In genomic region chr9:136720887-136721338, GRCh38 we compare ENCODE assay signal across 1 cellular context.
TF ChIP-seq lines count a peak whose summit lies in the region.

No MANE protein-coding gene starts in this region.

TF ChIP-seq in IMR-90, 13 proteins besides CTCF, POLR2A, EP300 and RAD21:
- no peak for TF ChIP-seq BHLHE40 (IDR thresholded peaks at IDR 0.05; ENCODE audit: low read depth, low read length)
- TF ChIP-seq CEBPB (IDR thresholded peaks at IDR 0.05; ENCODE audit: low read depth, low read length), result no peak
- TF ChIP-seq FOS (IDR thresholded peaks at IDR 0.05; ENCODE audit: low read depth, low read length), result no peak
- no peak for TF ChIP-seq MAZ (IDR thresholded peaks at IDR 0.05; ENCODE audit: borderline replicate concordance, low read depth, low read length)
- TF ChIP-seq SMC3 (IDR thresholded peaks at IDR 0.05; ENCODE audit: low read depth, low read length), result no peak
- TF ChIP-seq NFE2L2 (IDR thresholded peaks at IDR 0.05; ENCODE audit: low read depth, low read length), result no peak
- TF ChIP-seq ELK1 (IDR thresholded peaks at IDR 0.05; ENCODE audit: borderline replicate concordance, low read depth, low read length), result no peak
- TF ChIP-seq RFX5 (IDR thresholded peaks at IDR 0.05; ENCODE audit: low read depth, low read length), result no peak
- no peak for TF ChIP-seq CHD1 (IDR thresholded peaks at IDR 0.05; ENCODE audit: low read depth, low read length)
- no peak for TF ChIP-seq RCOR1 (IDR thresholded peaks at IDR 0.05; ENCODE audit: insufficient replicate concordance, low read length)
- no peak for TF ChIP-seq USF2 (IDR thresholded peaks at IDR 0.05; ENCODE audit: low read depth, low read length)
- no peak for TF ChIP-seq MXI1 (IDR thresholded peaks at IDR 0.05; ENCODE audit: borderline replicate concordance, low read depth, low read length)
- TF ChIP-seq MAFK (IDR thresholded peaks at IDR 0.05; ENCODE audit: low read depth, low read length), result no peak
